Comparison of ENCODE assay signal across 33 cellular contexts in the genomic region with DNA sequence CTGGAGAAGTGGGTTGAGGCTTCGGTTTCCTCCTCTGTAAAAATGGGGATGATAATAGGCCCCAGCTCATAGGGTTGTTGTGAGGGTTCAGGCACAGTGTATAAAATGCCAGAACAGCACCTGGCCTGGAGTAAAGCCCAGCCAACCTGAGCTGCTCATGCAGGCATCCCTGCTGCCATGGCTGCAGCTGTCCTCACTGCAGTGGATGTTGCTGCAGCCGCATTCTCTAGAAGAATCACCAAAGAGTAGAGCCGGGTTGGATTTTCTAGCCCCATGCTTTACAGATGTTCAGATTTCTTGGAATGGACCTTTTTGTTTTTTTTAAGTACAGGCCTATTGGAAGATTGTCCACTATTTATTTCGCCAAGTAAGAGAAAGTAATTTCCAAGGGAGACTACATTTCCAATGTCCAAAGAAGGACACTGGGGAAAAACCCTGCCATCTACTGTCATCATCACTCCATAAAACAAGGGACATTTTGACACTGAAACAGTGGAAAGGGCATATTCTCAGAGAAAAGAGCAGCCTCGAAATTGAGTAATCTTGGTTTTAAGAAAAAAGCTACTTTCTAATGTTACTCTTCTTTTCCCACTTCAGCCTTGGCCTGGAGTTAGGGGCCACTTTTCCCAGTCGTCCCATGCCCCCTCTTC.
"Had no signal": no experiment of that assay in that cellular context is flagged by ENCODE, and none has a peak within 500 bp of the region (broad histone marks: within the 10 kb centered on the region; RNA-seq: fewer than 3 reads in every experiment).

No MANE protein-coding gene starts in this region.

- H3K9me3 Mint-ChIP-seq: activated B cell treated with CpG ODN at 0.5 μM for 24 hours; activated CD4-positive, alpha-beta memory T cell treated with anti-CD3 and anti-CD28 coated beads for 36 hours; activated naive CD8-positive, alpha-beta T cell treated with anti-CD3 and anti-CD28 coated beads for 36 hours; activated T-cell treated with anti-CD3 and anti-CD28 coated beads, Interleukin-2, amount 50 U/mL, for 72 hours; activated T-helper 17 cell treated with anti-CD3 and anti-CD28 coated beads, Interleukin-2, amount 50 U/mL, for 72 hours had no signal

- H3K27ac ChIP-seq: brain microvascular endothelial cell, PC-9, RWPE1 had no signal

- H3K4me3 ChIP-seq: PC-9 had no signal

- ATAC-seq: activated T-cell treated with anti-CD3 and anti-CD28 coated beads, Interleukin-2, amount 50 U/mL, for 72 hours; activated T-helper 17 cell treated with anti-CD3 and anti-CD28 coated beads, Interleukin-2, amount 50 U/mL, for 72 hours; Right ventricle myocardium inferior had no signal

- H3K27ac Mint-ChIP-seq: activated B cell treated with CpG ODN at 0.5 μM for 24 hours; activated CD4-positive, alpha-beta memory T cell treated with anti-CD3 and anti-CD28 coated beads for 36 hours; activated naive CD8-positive, alpha-beta T cell treated with anti-CD3 and anti-CD28 coated beads for 36 hours; activated T-cell treated with anti-CD3 and anti-CD28 coated beads, Interleukin-2, amount 50 U/mL, for 72 hours; activated T-helper 17 cell treated with anti-CD3 and anti-CD28 coated beads, Interleukin-2, amount 50 U/mL, for 72 hours had no signal

- H3K27me3 Mint-ChIP-seq: activated B cell treated with CpG ODN at 0.5 μM for 24 hours; activated CD4-positive, alpha-beta memory T cell treated with anti-CD3 and anti-CD28 coated beads for 36 hours; activated naive CD8-positive, alpha-beta T cell treated with anti-CD3 and anti-CD28 coated beads for 36 hours; activated T-helper 17 cell treated with anti-CD3 and anti-CD28 coated beads, Interleukin-2, amount 50 U/mL, for 72 hours had no signal

- H3K36me3 Mint-ChIP-seq: activated CD4-positive, alpha-beta memory T cell treated with anti-CD3 and anti-CD28 coated beads for 36 hours had no signal

- H3K36me3 ChIP-seq: brain microvascular endothelial cell had no signal

- H3K4me3 Mint-ChIP-seq: activated B cell treated with CpG ODN at 0.5 μM for 24 hours; activated CD4-positive, alpha-beta memory T cell treated with anti-CD3 and anti-CD28 coated beads for 36 hours; activated naive CD8-positive, alpha-beta T cell treated with anti-CD3 and anti-CD28 coated beads for 36 hours; activated T-cell treated with anti-CD3 and anti-CD28 coated beads, Interleukin-2, amount 50 U/mL, for 72 hours; activated T-helper 17 cell treated with anti-CD3 and anti-CD28 coated beads, Interleukin-2, amount 50 U/mL, for 72 hours had no signal

- H3K27me3 ChIP-seq: brain microvascular endothelial cell had no signal

- H2AFZ ChIP-seq: PC-9 had no signal

- H3K4me1 Mint-ChIP-seq: activated B cell treated with CpG ODN at 0.5 μM for 24 hours; activated naive CD8-positive, alpha-beta T cell treated with anti-CD3 and anti-CD28 coated beads for 36 hours; activated T-helper 17 cell treated with anti-CD3 and anti-CD28 coated beads, Interleukin-2, amount 50 U/mL, for 72 hours had no signal

- H3K4me2 ChIP-seq: PC-9 had no signal

- DNase-seq: activated B cell treated with CpG ODN at 0.5 μM for 24 hours; activated CD4-positive, alpha-beta memory T cell treated with anti-CD3 and anti-CD28 coated beads for 36 hours; activated CD4-positive, alpha-beta T cell treated with anti-CD3 and anti-CD28 coated beads for 4 hours; activated CD4-positive, alpha-beta T cell treated with anti-CD3 and anti-CD28 coated beads, Interleukin-2, amount 50 U/mL, for 1 hour; activated CD4-positive, CD25-positive, alpha-beta regulatory T cell treated with anti-CD3 and anti-CD28 coated beads, Interleukin-2, amount 50 U/mL, for 72 hours; activated effector memory CD4-positive, alpha-beta T cell treated with anti-CD3 and anti-CD28 coated beads, Interleukin-2, amount 50 U/mL, for 16 hours; activated naive CD4-positive, alpha-beta T cell; activated naive CD4-positive, alpha-beta T cell treated with anti-CD3 and anti-CD28 coated beads, Interleukin-2, amount 50 U/mL, for 16 hours; activated naive CD8-positive, alpha-beta T cell treated with anti-CD3 and anti-CD28 coated beads for 36 hours; activated T-cell treated with anti-CD3 and anti-CD28 coated beads, Interleukin-2, amount 50 U/mL, for 1 hour; activated T-cell treated with anti-CD3 and anti-CD28 coated beads, Interleukin-2, amount 50 U/mL, for 72 hours; amniotic stem cell; aorta; brain microvascular endothelial cell; Karpas-422; KBM-7; NCI-H1105; NCI-H1417 treated with DMSO at 0.1 percent for 48 hours; NCI-H187 treated with DMSO at 0.1 percent for 48 hours; NCI-H2081; NCI-H2171 treated with DMSO at 0.1 percent for 48 hours; NCI-H2227 treated with DMSO at 0.1 percent for 48 hours; NCI-H446 treated with DMSO at 0.1 percent for 48 hours; NCI-H524; PC-9; SIG-M5; SW 1271; T-helper 1 cell; T-helper 2 cell; T-helper 9 cell had no signal
